ENCODE assay signal across 22 cellular contexts in genomic region chr1:29370067-29370466, GRCh38.
DNase-seq lines count a peak whose midpoint lies in the region; ATAC-seq, FAIRE-seq and TF ChIP-seq lines count a peak whose summit lies in the region.
"Had no signal": no experiment of that assay in that cellular context is flagged by ENCODE, and none has a peak within 500 bp of the region (broad histone marks: within the 10 kb centered on the region; RNA-seq: fewer than 3 reads in every experiment).

No MANE protein-coding gene starts in this region.

- H2BK20ac ChIP-seq in IMR-90 (ENCODE audit: low read depth, low read length) = no peak overlapping the region

- no peak overlapping the region for H2AK5ac ChIP-seq in IMR-90 (ENCODE audit: low read depth, low read length)

- no peak overlapping the region for H2BK5ac ChIP-seq in IMR-90 (ENCODE audit: low read depth, low read length, poor library complexity, severe bottlenecking)

- H4K5ac ChIP-seq in IMR-90 (ENCODE audit: low read depth, low read length) = no peak overlapping the region

- in situ Hi-C loops in G401 (cut with HindIII; ENCODE audit: low sequenced_read_pairs) = no loop called here
- in situ Hi-C loops in IMR-90 (cut with MboI; ENCODE audit: low sequenced_read_pairs) = no loop called here

- no peak overlapping the region for H3K4ac ChIP-seq in IMR-90 (ENCODE audit: low read depth, low read length)

- no peak overlapping the region for H4K8ac ChIP-seq in IMR-90 (ENCODE audit: low read depth in 2 of 2, low read length in 2 of 2)

- BruUV-seq in IMR-90 (replicated peaks; lab: Mats Ljungman, UMichigan) = no TSS peak

- TF ChIP-seq CTCF in IMR-90 (conservative IDR thresholded peaks at IDR 0.05; ENCODE audit: low read depth, low read length) (no peak), bronchial epithelial cell (IDR thresholded peaks at IDR 0.05; ENCODE audit: insufficient read depth, low read length, severe bottlenecking) (no peak), left lung (IDR thresholded peaks at IDR 0.05) (no peak)

- H3K4me2 ChIP-seq in IMR-90 (ENCODE audit: low read depth, low read length) = no peak overlapping the region
- H3K4me2 ChIP-seq: GM23338 had no signal

- H3K9me1 ChIP-seq in IMR-90 (ENCODE audit: insufficient read depth, low read length) = no peaks in the 10 kb centered on the region

- no peak overlapping the region for H3K4me3 ChIP-seq in IMR-90 (ENCODE audit: insufficient read depth, low read depth, low read length)
- no peak overlapping the region for H3K4me3 ChIP-seq in bronchial epithelial cell (ENCODE audit: low read depth, low read length)
- no peak overlapping the region for H3K4me3 ChIP-seq in left lung
- H3K4me3 ChIP-seq: GM23338, MG63, SJSA1 had no signal

- no CpG with 5 or more reads among the region's 3 CpGs for WGBS in IMR-90 (ENCODE audit: extremely low coverage in 2 of 2, insufficient read length in 1 of 2), 2 experiments

- H4K91ac ChIP-seq in IMR-90 (ENCODE audit: insufficient read depth, low read depth, low read length) = no peak overlapping the region

- no peak overlapping the region for H3K18ac ChIP-seq in IMR-90 (ENCODE audit: low read depth, low read length)

- POLR2A ChIA-PET in IMR-90 (lab: Charles Lee; ENCODE audit: unreplicated experiment) = no interaction called here

- no peaks in the 10 kb centered on the region for H3K79me1 ChIP-seq in IMR-90 (ENCODE audit: low read depth in 1 of 2, low read length in 2 of 2)

- ATAC-seq in IMR-90 (ENCODE audit: low read depth) (no peak), left lung (no peak), SK-N-SH treated with all-trans-retinoic acid at 6 μM for 48 hours (no peak)
- ATAC-seq: GM23338 had no signal

- no peak for TF ChIP-seq POLR2A in IMR-90 (IDR thresholded peaks at IDR 0.05; ENCODE audit: low read depth, low read length)

- H3K27ac ChIP-seq in IMR-90 (ENCODE audit: insufficient read depth, low read length) = no peak overlapping the region
- H3K27ac ChIP-seq in left lung = no peak overlapping the region
- H3K27ac ChIP-seq: SJSA1 had no signal

- dilution Hi-C loops in IMR-90 (cut with HindIII; ENCODE audit: low sequenced_read_pairs, unreplicated experiment) = no loop called here

- H2AFZ ChIP-seq in IMR-90 (replicated peaks; ENCODE audit: low read length, poor library complexity) = peak overlapping the region; percentile 21
- H2AFZ ChIP-seq: GM23338 had no signal

- no peak for TF ChIP-seq RAD21 in IMR-90 (IDR thresholded peaks at IDR 0.05; ENCODE audit: low read length)

- no peak overlapping the region for H3K23ac ChIP-seq in IMR-90 (ENCODE audit: low read depth, low read length)

- CTCF ChIA-PET in IMR-90 (lab: Yijun Ruan, JAX) = no interaction called here

- peaks cover 7% of the 10 kb centered on the region; the same call in 1 of the 2 replicates for H3K27me3 ChIP-seq in IMR-90 (ENCODE audit: control insufficient read depth, insufficient read depth, low read length)
- H3K27me3 ChIP-seq in bronchial epithelial cell (ENCODE audit: control insufficient read depth, insufficient read depth, low read length) = no peaks in the 10 kb centered on the region
- H3K27me3 ChIP-seq in left lung = peaks cover 0 to 46% of the 10 kb centered on the region in 2 donors
- H3K27me3 ChIP-seq: BE2C had no signal

- peak; percentile 7 for FAIRE-seq in bronchial epithelial cell (lab: Jason Lieb, UNC)
- FAIRE-seq: G401.6, GM12892, GM18507, RCC 7860 had no signal

- no peak overlapping the region for H2BK15ac ChIP-seq in IMR-90 (ENCODE audit: low read depth, low read length)

- peak; percentile 15 for DNase-seq in G401 (ENCODE audit: low spot score)
- DNase-seq in IMR-90 = no peak
- no peak for DNase-seq in bronchial epithelial cell (ENCODE audit: low read depth)
- DNase-seq in myocyte (ENCODE audit: low read depth) = peak; percentile 56
- DNase-seq in left lung = no peak
- no peak for DNase-seq in COLO829 (ENCODE audit: low spot score)
- DNase-seq: BE2C; CD4-positive, CD25-positive, alpha-beta regulatory T cell; COR-L47; DMS153; MG63; NCI-H1048; NCI-H1436; NCI-H2081; NCI-H2171 had no signal

- H3K36me3 ChIP-seq in IMR-90 (ENCODE audit: control insufficient read depth, insufficient read depth, low read length) = no peaks in the 10 kb centered on the region
- no peaks in the 10 kb centered on the region for H3K36me3 ChIP-seq in bronchial epithelial cell (ENCODE audit: control insufficient read depth, insufficient read depth, low read length)
- no peaks in the 10 kb centered on the region for H3K36me3 ChIP-seq in left lung
- H3K36me3 ChIP-seq: BE2C, MG63, SJSA1 had no signal

- no peak overlapping the region for H3K14ac ChIP-seq in IMR-90 (replicated peaks; ENCODE audit: low read depth, low read length)

- H4K20me1 ChIP-seq in IMR-90 (ENCODE audit: insufficient read depth, low read length) = no peaks in the 10 kb centered on the region

- no peak overlapping the region for H3K9ac ChIP-seq in IMR-90 (ENCODE audit: low read depth, low read length)

- intact Hi-C loops in IMR-90 (cut with micrococcal nuclease) = no loop called here
- intact Hi-C loops in left lung (cut with DNase I) = no loop called here

- H3K4me1 ChIP-seq in IMR-90 (ENCODE audit: control insufficient read depth, insufficient read depth, low read length) = no peaks in the 10 kb centered on the region
- H3K4me1 ChIP-seq in left lung = no peaks in the 10 kb centered on the region
- H3K4me1 ChIP-seq: SJSA1 had no signal

- H3K9me3 ChIP-seq in IMR-90 (ENCODE audit: control insufficient read depth, insufficient read depth, low read length) (no peaks in the 10 kb centered on the region), left lung (no peaks in the 10 kb centered on the region)
- H3K9me3 ChIP-seq: BE2C, SJSA1 had no signal

- no peak overlapping the region for H2AK9ac ChIP-seq in IMR-90 (replicated peaks; ENCODE audit: low read depth, low read length, poor library complexity)

- H2BK120ac ChIP-seq in IMR-90 (ENCODE audit: low read depth, low read length) = no peak overlapping the region

- no peak overlapping the region for H3K56ac ChIP-seq in IMR-90 (ENCODE audit: extremely low read depth, insufficient read depth, low read length)

TF ChIP-seq in IMR-90, 13 proteins besides CTCF, POLR2A, EP300 and RAD21 (continues in another document):
- TF ChIP-seq CEBPB (IDR thresholded peaks at IDR 0.05; ENCODE audit: low read depth, low read length) = no peak
- TF ChIP-seq NFE2L2 (IDR thresholded peaks at IDR 0.05; ENCODE audit: low read depth, low read length) = no peak
- no peak for TF ChIP-seq FOS (IDR thresholded peaks at IDR 0.05; ENCODE audit: low read depth, low read length)
- TF ChIP-seq MAZ (IDR thresholded peaks at IDR 0.05; ENCODE audit: borderline replicate concordance, low read depth, low read length) = no peak
- no peak for TF ChIP-seq BHLHE40 (IDR thresholded peaks at IDR 0.05; ENCODE audit: low read depth, low read length)
- TF ChIP-seq CHD1 (IDR thresholded peaks at IDR 0.05; ENCODE audit: low read depth, low read length) = no peak
- no peak for TF ChIP-seq RCOR1 (IDR thresholded peaks at IDR 0.05; ENCODE audit: insufficient replicate concordance, low read length)
- no peak for TF ChIP-seq MXI1 (IDR thresholded peaks at IDR 0.05; ENCODE audit: borderline replicate concordance, low read depth, low read length)
- TF ChIP-seq RFX5 (IDR thresholded peaks at IDR 0.05; ENCODE audit: low read depth, low read length) = no peak
- no peak for TF ChIP-seq USF2 (IDR thresholded peaks at IDR 0.05; ENCODE audit: low read depth, low read length)

TF ChIP-seq in SK-N-SH treated with all-trans-retinoic acid at 6 μM for 48 hours, 23 proteins besides CTCF, POLR2A, EP300 and RAD21:
- no peak for TF ChIP-seq ZNF8 (CRISPR knock-in tag; IDR thresholded peaks at IDR 0.05)
- TF ChIP-seq ZFP3 (CRISPR knock-in tag; IDR thresholded peaks at IDR 0.05) = no peak
- no peak for TF ChIP-seq BACH2 (CRISPR knock-in tag; IDR thresholded peaks at IDR 0.05; ENCODE audit: borderline replicate concordance)
- TF ChIP-seq ESRRG (CRISPR knock-in tag; IDR thresholded peaks at IDR 0.05) = no peak
- TF ChIP-seq OSR1 (CRISPR knock-in tag; IDR thresholded peaks at IDR 0.05) = no peak
- TF ChIP-seq ZNF70 (CRISPR knock-in tag; IDR thresholded peaks at IDR 0.05) = no peak

Comparison
In these comparisons a context has a peak if more than half of its experiments do, and no peak if none do; other contexts are left out.
1. DNase-seq: peak in G401 (single experiment) and myocyte (single experiment); none in IMR-90 (single experiment), bronchial epithelial cell (single experiment), left lung (0 of 2) and COLO829 (single experiment).